Comparison of ENCODE assay signal across 1 cellular context in genomic region chr5:39200081-39200480, GRCh38.
A peak's percentile ranks its signal among the peaks of the same experiment; 100 is the strongest.
TF ChIP-seq lines count a peak whose summit lies in the region.

No MANE protein-coding gene starts in this region.

TF ChIP-seq in K562, 482 proteins besides CTCF, POLR2A, EP300 and RAD21 (continued from another document):
- TF ChIP-seq GMEB1 (CRISPR knock-in tag; IDR thresholded peaks at IDR 0.05) (no peak), NCOA6 (IDR thresholded peaks at IDR 0.05) (no peak), MBD2 (IDR thresholded peaks at IDR 0.05; ENCODE audit: borderline replicate concordance, low read depth) (no peak), TBP (optimal IDR thresholded peaks at IDR 0.05; ENCODE audit: low read depth, low read length) (no peak), ZNF766 (CRISPR knock-in tag; conservative IDR thresholded peaks at IDR 0.05) (0 out of 2 replicates have a peak, but pooled peaks have one; percentile 20), NR2F6 (CRISPR knock-in tag; IDR thresholded peaks at IDR 0.05) (no peak), ILF3 (IDR thresholded peaks at IDR 0.05; ENCODE audit: borderline replicate concordance) (no peak), HOMEZ (CRISPR knock-in tag; IDR thresholded peaks at IDR 0.05) (no peak), FOXK1 (CRISPR knock-in tag; IDR thresholded peaks at IDR 0.05; ENCODE audit: borderline replicate concordance) (no peak), YY1 (IDR thresholded peaks at IDR 0.05; ENCODE audit: borderline replicate concordance in 1 of 3, control insufficient read depth in 1 of 3, extremely low read depth in 1 of 3, insufficient read depth in 3 of 3, insufficient read length in 1 of 3, insufficient replicate concordance in 2 of 3, low read depth in 1 of 3, low read length in 2 of 3) (no peak), NFRKB (IDR thresholded peaks at IDR 0.05; ENCODE audit: low read depth) (peak; percentile 33; the same call in 1 of the 2 replicates), ZNF24 (IDR thresholded peaks at IDR 0.05) (no peak), HMG20A (CRISPR knock-in tag; conservative IDR thresholded peaks at IDR 0.05) (no peak), ZNF511 (CRISPR knock-in tag; IDR thresholded peaks at IDR 0.05) (no peak), SMARCA4 (IDR thresholded peaks at IDR 0.05) (0 out of 2 replicates have a peak, but pooled peaks have one; percentile 5), PHF8 (IDR thresholded peaks at IDR 0.05; ENCODE audit: borderline replicate concordance, low read length) (no peak), DACH1 (IDR thresholded peaks at IDR 0.05; ENCODE audit: partially characterized antibody) (no peak), PREB (CRISPR knock-in tag; IDR thresholded peaks at IDR 0.05) (no peak), POLR2B (IDR thresholded peaks at IDR 0.05; ENCODE audit: low read depth, partially characterized antibody) (no peak), PHF21A (IDR thresholded peaks at IDR 0.05; ENCODE audit: borderline replicate concordance, low read depth) (no peak), TCF7 (IDR thresholded peaks at IDR 0.05; ENCODE audit: borderline replicate concordance) (no peak), POLR2AphosphoS2 (IDR thresholded peaks at IDR 0.05; ENCODE audit: low read length) (no peak), ZNF239 (CRISPR knock-in tag; IDR thresholded peaks at IDR 0.05) (peak; percentile 87), TRIM28 (IDR thresholded peaks at IDR 0.05) (no peak), ZFP30 (CRISPR knock-in tag; IDR thresholded peaks at IDR 0.05; ENCODE audit: borderline replicate concordance) (no peak), ZEB2 (IDR thresholded peaks at IDR 0.05) (no peak), ZNF311 (CRISPR knock-in tag; IDR thresholded peaks at IDR 0.05) (peak; percentile 82; the same call in 1 of the 2 replicates), POLR2AphosphoS5 (IDR thresholded peaks at IDR 0.05; ENCODE audit: control insufficient read depth, insufficient read depth, low read depth, low read length) (no peak), POLR2G (IDR thresholded peaks at IDR 0.05; ENCODE audit: low read depth, low read length) (no peak), DMBX1 (CRISPR knock-in tag; IDR thresholded peaks at IDR 0.05; ENCODE audit: borderline replicate concordance) (peak; percentile 58), HMG20B (CRISPR knock-in tag; IDR thresholded peaks at IDR 0.05) (no peak), DNMT1 (IDR thresholded peaks at IDR 0.05) (no peak), ZBTB7A (IDR thresholded peaks at IDR 0.05; ENCODE audit: borderline replicate concordance, control insufficient read depth, low read depth, low read length) (no peak), ZNF592 (IDR thresholded peaks at IDR 0.05) (peak; percentile 72), TCF3 (CRISPR knock-in tag; IDR thresholded peaks at IDR 0.05) (no peak), ARHGAP35 (IDR thresholded peaks at IDR 0.05; ENCODE audit: partially characterized antibody) (no peak), ZNF76 (CRISPR knock-in tag; IDR thresholded peaks at IDR 0.05; ENCODE audit: borderline replicate concordance) (no peak), ETV1 (tag; conservative IDR thresholded peaks at IDR 0.05; ENCODE audit: low read depth) (no peak), PRPF4 (IDR thresholded peaks at IDR 0.05; ENCODE audit: insufficient read depth, low read depth, low read length, poor library complexity, severe bottlenecking) (no peak), PCBP2 (IDR thresholded peaks at IDR 0.05; ENCODE audit: low read depth, low read length, poor library complexity, severe bottlenecking) (no peak), ID3 (CRISPR knock-in tag; IDR thresholded peaks at IDR 0.05) (no peak), ID3 (tag; IDR thresholded peaks at IDR 0.05) (0 out of 2 replicates have a peak, but pooled peaks have one; percentile 36)
- TF ChIP-seq, protein P1, sequence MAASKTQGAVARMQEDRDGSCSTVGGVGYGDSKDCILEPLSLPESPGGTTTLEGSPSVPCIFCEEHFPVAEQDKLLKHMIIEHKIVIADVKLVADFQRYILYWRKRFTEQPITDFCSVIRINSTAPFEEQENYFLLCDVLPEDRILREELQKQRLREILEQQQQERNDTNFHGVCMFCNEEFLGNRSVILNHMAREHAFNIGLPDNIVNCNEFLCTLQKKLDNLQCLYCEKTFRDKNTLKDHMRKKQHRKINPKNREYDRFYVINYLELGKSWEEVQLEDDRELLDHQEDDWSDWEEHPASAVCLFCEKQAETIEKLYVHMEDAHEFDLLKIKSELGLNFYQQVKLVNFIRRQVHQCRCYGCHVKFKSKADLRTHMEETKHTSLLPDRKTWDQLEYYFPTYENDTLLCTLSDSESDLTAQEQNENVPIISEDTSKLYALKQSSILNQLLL (CRISPR knock-in tag; IDR thresholded peaks at IDR 0.05; ENCODE audit: borderline replicate concordance), result no peak
- TF ChIP-seq, protein P2, sequence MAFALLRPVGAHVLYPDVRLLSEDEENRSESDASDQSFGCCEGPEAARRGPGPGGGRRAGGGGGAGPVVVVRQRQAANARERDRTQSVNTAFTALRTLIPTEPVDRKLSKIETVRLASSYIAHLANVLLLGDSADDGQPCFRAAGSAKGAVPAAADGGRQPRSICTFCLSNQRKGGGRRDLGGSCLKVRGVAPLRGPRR (CRISPR knock-in tag; IDR thresholded peaks at IDR 0.05), result no peak
- TF ChIP-seq, protein P3, sequence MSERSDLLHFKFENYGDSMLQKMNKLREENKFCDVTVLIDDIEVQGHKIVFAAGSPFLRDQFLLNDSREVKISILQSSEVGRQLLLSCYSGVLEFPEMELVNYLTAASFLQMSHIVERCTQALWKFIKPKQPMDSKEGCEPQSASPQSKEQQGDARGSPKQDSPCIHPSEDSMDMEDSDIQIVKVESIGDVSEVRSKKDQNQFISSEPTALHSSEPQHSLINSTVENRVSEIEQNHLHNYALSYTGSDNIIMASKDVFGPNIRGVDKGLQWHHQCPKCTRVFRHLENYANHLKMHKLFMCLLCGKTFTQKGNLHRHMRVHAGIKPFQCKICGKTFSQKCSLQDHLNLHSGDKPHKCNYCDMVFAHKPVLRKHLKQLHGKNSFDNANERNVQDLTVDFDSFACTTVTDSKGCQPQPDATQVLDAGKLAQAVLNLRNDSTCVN (CRISPR knock-in tag; IDR thresholded peaks at IDR 0.05), result no peak
- TF ChIP-seq, protein P4, sequence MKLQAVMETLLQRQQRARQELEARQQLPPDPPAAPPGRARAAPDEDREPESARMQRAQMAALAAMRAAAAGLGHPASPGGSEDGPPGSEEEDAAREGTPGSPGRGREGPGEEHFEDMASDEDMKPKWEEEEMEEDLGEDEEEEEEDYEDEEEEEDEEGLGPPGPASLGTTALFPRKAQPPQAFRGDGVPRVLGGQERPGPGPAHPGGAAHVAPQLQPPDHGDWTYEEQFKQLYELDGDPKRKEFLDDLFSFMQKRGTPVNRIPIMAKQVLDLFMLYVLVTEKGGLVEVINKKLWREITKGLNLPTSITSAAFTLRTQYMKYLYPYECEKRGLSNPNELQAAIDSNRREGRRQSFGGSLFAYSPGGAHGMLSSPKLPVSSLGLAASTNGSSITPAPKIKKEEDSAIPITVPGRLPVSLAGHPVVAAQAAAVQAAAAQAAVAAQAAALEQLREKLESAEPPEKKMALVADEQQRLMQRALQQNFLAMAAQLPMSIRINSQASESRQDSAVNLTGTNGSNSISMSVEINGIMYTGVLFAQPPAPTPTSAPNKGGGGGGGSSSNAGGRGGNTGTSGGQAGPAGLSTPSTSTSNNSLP (IDR thresholded peaks at IDR 0.05; ENCODE audit: borderline replicate concordance, low read depth, low read length), result no peak
- TF ChIP-seq, protein P5, sequence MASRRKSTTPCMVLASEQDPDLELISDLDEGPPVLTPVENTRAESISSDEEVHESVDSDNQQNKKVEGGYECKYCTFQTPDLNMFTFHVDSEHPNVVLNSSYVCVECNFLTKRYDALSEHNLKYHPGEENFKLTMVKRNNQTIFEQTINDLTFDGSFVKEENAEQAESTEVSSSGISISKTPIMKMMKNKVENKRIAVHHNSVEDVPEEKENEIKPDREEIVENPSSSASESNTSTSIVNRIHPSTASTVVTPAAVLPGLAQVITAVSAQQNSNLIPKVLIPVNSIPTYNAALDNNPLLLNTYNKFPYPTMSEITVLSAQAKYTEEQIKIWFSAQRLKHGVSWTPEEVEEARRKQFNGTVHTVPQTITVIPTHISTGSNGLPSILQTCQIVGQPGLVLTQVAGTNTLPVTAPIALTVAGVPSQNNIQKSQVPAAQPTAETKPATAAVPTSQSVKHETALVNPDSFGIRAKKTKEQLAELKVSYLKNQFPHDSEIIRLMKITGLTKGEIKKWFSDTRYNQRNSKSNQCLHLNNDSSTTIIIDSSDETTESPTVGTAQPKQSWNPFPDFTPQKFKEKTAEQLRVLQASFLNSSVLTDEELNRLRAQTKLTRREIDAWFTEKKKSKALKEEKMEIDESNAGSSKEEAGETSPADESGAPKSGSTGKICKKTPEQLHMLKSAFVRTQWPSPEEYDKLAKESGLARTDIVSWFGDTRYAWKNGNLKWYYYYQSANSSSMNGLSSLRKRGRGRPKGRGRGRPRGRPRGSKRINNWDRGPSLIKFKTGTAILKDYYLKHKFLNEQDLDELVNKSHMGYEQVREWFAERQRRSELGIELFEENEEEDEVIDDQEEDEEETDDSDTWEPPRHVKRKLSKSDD (conservative IDR thresholded peaks at IDR 0.05; ENCODE audit: low read length), result peak; percentile 32; the same call in 1 of the 2 replicates
- TF ChIP-seq, protein P6, sequence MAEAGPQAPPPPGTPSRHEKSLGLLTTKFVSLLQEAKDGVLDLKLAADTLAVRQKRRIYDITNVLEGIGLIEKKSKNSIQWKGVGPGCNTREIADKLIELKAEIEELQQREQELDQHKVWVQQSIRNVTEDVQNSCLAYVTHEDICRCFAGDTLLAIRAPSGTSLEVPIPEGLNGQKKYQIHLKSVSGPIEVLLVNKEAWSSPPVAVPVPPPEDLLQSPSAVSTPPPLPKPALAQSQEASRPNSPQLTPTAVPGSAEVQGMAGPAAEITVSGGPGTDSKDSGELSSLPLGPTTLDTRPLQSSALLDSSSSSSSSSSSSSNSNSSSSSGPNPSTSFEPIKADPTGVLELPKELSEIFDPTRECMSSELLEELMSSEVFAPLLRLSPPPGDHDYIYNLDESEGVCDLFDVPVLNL (CRISPR knock-in tag; IDR thresholded peaks at IDR 0.05; ENCODE audit: low read depth), result no peak
